Comparison of ENCODE assay signal across 24 cellular contexts in the genomic region with DNA sequence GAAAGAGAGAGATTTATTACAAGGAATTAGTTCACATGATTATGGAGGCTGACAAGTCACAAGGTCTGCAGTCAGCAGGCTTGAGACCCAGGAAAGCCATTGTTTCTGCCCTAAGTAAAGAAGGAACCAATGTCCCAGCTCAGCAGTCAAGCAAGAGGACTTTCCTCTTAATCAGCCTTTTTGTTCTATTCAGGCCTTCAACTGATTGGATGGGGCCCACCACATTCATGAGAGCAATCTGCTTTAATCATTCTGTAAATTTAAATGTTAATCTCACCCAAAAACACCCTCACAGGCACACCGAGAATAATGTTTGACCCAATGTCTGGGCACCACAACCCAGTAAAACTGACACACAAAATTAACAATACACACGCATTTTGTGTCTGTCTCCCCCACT.
DNase-seq lines count a peak whose midpoint lies in the region; ATAC-seq, FAIRE-seq and TF ChIP-seq lines count a peak whose summit lies in the region.
"Had no signal": no experiment of that assay in that cellular context is flagged by ENCODE, and none has a peak within 500 bp of the region (broad histone marks: within the 10 kb centered on the region; RNA-seq: fewer than 3 reads in every experiment).

No MANE protein-coding gene starts in this region.

- in situ Hi-C loops in K562 (cut with MboI), result no loop called here

- CTCF ChIA-PET in activated CD8-positive, alpha-beta memory T cell treated with anti-CD3 and anti-CD28 coated beads, Interleukin-2, amount 10 ng/mL, durations not matched to agents 7 days and 5 days (lab: Charles Lee), result no interaction called here
- CTCF ChIA-PET in K562 (lab: Yijun Ruan, JAX; ENCODE audit: low intra/inter-chr PET ratio), result no interaction called here

- peak; percentile 4 for DNase-seq in activated CD8-positive, alpha-beta memory T cell treated with anti-CD3 and anti-CD28 coated beads, Interleukin-2, amount 10 ng/mL, durations not matched to agents 7 days and 5 days
- no peak for DNase-seq in activated CD8-positive, alpha-beta memory T cell treated with anti-CD3 and anti-CD28 coated beads, Interleukin-2, amount 50 U/mL, for 4 hours
- DNase-seq in K562 (ENCODE audit: extremely low read depth in 1 of 4, low spot score in 3 of 4), result no peak
- DNase-seq in stimulated activated CD4-positive, alpha-beta T cell treated with anti-CD3 and anti-CD28 coated beads, Interleukin-4, amount 100 ng/mL, for 24 hours, result no peak
- DNase-seq in immature natural killer cell, result no peak
- DNase-seq: AML-193; CD4-positive, alpha-beta T cell; CD8-positive, alpha-beta T cell; COR-L47; DMS 273 treated with DMSO at 0.1 percent for 48 hours; DMS153; DMS53; DMS79; DND-41; EL; GDM1 had no signal

- H3K27me3 ChIP-seq in K562 (ENCODE audit: control insufficient read depth in 2 of 2, insufficient read depth in 2 of 2, low read length in 2 of 2), result no peaks in the 10 kb centered on the region
- H3K27me3 ChIP-seq: BLaER1 treated with 17β-estradiol and CSF1 and Interleukin-3, amounts not matched to agents 10 nM and 100 nM had no signal

- no peak for TF ChIP-seq CTCF in K562 (IDR thresholded peaks at IDR 0.05 in 2 of 3, conservative IDR thresholded peaks at IDR 0.05 in 1 of 3; ENCODE audit: insufficient read depth in 2 of 3, low read depth in 1 of 3, low read length in 3 of 3)

- intact Hi-C loops in K562 (cut with micrococcal nuclease), result no loop called here

- no peaks in the 10 kb centered on the region for H3K36me3 ChIP-seq in K562 (ENCODE audit: control insufficient read depth, insufficient read depth, low read length)
- H3K36me3 ChIP-seq: BLaER1 treated with 17β-estradiol and CSF1 and Interleukin-3, amounts not matched to agents 10 nM and 100 nM had no signal

- FAIRE-seq in K562 (lab: Jason Lieb, UNC), result no peak
- FAIRE-seq: A549, GM12878, GM12892, GM18507 had no signal

- no peak overlapping the region for H2AFZ ChIP-seq in K562 (ENCODE audit: low read depth, low read length)

- no peaks in the 10 kb centered on the region for H3K79me2 ChIP-seq in K562 (ENCODE audit: control insufficient read depth, insufficient read depth, low read length)

- H4K20me1 ChIP-seq in K562 (replicated peaks; ENCODE audit: control insufficient read depth, insufficient read depth, low read length), result no peaks in the 10 kb centered on the region
- H4K20me1 ChIP-seq: BLaER1 treated with 17β-estradiol and CSF1 and Interleukin-3, amounts not matched to agents 10 nM and 100 nM had no signal

- no peak overlapping the region for H3K27ac ChIP-seq in K562 (ENCODE audit: extremely low read depth, low read depth, low read length)
- H3K27ac ChIP-seq: 22Rv1; A549; BLaER1 treated with 17β-estradiol and CSF1 and Interleukin-3, amounts not matched to agents 10 nM and 100 nM; C4-2B had no signal

- no peak overlapping the region for H3K4me3 Mint-ChIP-seq in activated CD8-positive, alpha-beta memory T cell treated with anti-CD3 and anti-CD28 coated beads, Interleukin-2, amount 10 ng/mL, durations not matched to agents 7 days and 5 days
- no peak overlapping the region for H3K4me3 Mint-ChIP-seq in immature natural killer cell
- H3K4me3 Mint-ChIP-seq: B cell; CD4-positive, alpha-beta T cell; CD8-positive, alpha-beta T cell had no signal

- no peaks in the 10 kb centered on the region for H3K4me1 Mint-ChIP-seq in activated CD8-positive, alpha-beta memory T cell treated with anti-CD3 and anti-CD28 coated beads, Interleukin-2, amount 10 ng/mL, durations not matched to agents 7 days and 5 days
- no peaks in the 10 kb centered on the region for H3K4me1 Mint-ChIP-seq in immature natural killer cell
- H3K4me1 Mint-ChIP-seq: B cell had no signal

- POLR2A ChIA-PET in K562 (lab: Yijun Ruan, JAX), result no interaction called here

- H3K9me3 Mint-ChIP-seq in activated CD8-positive, alpha-beta memory T cell treated with anti-CD3 and anti-CD28 coated beads, Interleukin-2, amount 10 ng/mL, durations not matched to agents 7 days and 5 days (ENCODE audit: low read depth), result no peaks in the 10 kb centered on the region
- H3K9me3 Mint-ChIP-seq in immature natural killer cell, result peaks cover 0 to 2% (median 0%) of the 10 kb centered on the region in 6 donors
- H3K9me3 Mint-ChIP-seq: CD4-positive, alpha-beta T cell; CD8-positive, alpha-beta T cell had no signal

- no peak overlapping the region for H3K4me2 ChIP-seq in K562 (ENCODE audit: insufficient read depth, low read length)
- H3K4me2 ChIP-seq: A549; BLaER1 treated with 17β-estradiol and CSF1 and Interleukin-3, amounts not matched to agents 10 nM and 100 nM had no signal

- H3K4me3 ChIP-seq in K562, result no peak overlapping the region
- H3K4me3 ChIP-seq: A549; BLaER1 treated with 17β-estradiol and CSF1 and Interleukin-3, amounts not matched to agents 10 nM and 100 nM; GM12878 had no signal

- TF ChIP-seq RAD21 in K562 (CRISPR knock-in tag; conservative IDR thresholded peaks at IDR 0.05 in 1 of 2, IDR thresholded peaks at IDR 0.05 in 1 of 2), result no peak

- no peak overlapping the region for H3K9ac ChIP-seq in K562 (ENCODE audit: insufficient read depth in 1 of 2, low read depth in 2 of 2, low read length in 2 of 2)
- H3K9ac ChIP-seq: BLaER1 treated with 17β-estradiol and CSF1 and Interleukin-3, amounts not matched to agents 10 nM and 100 nM had no signal

- H3K27ac Mint-ChIP-seq in activated CD8-positive, alpha-beta memory T cell treated with anti-CD3 and anti-CD28 coated beads, Interleukin-2, amount 10 ng/mL, durations not matched to agents 7 days and 5 days, result no peak overlapping the region
- no peak overlapping the region for H3K27ac Mint-ChIP-seq in immature natural killer cell
- H3K27ac Mint-ChIP-seq: B cell; CD4-positive, alpha-beta T cell; CD8-positive, alpha-beta T cell had no signal

- no peaks in the 10 kb centered on the region for H3K9me3 ChIP-seq in K562 (replicated peaks; ENCODE audit: control insufficient read depth, insufficient read depth, low read depth, low read length)
- H3K9me3 ChIP-seq: A549; BLaER1 treated with 17β-estradiol and CSF1 and Interleukin-3, amounts not matched to agents 10 nM and 100 nM had no signal

- TF ChIP-seq EP300 in K562 (IDR thresholded peaks at IDR 0.05; ENCODE audit: low read length), result no peak

- no peak for TF ChIP-seq POLR2A in K562 (conservative IDR thresholded peaks at IDR 0.05)

- peaks cover 5% of the 10 kb centered on the region for H3K27me3 Mint-ChIP-seq in activated CD8-positive, alpha-beta memory T cell treated with anti-CD3 and anti-CD28 coated beads, Interleukin-2, amount 10 ng/mL, durations not matched to agents 7 days and 5 days
- H3K27me3 Mint-ChIP-seq in immature natural killer cell (ENCODE audit: low read depth in 3 of 3), result peaks cover 3 to 10% (median 6%) of the 10 kb centered on the region in 3 donors

- BruUV-seq in K562 (replicated peaks; lab: Mats Ljungman, UMichigan), result no TSS peak

- 0% methylated on average over 2 of the region's 2 CpGs for WGBS in K562 (ENCODE audit: insufficient coverage, low coverage, missing lambda C conversion rate)

- H3K4me1 ChIP-seq in K562 (replicated peaks in 1 of 2; ENCODE audit: control insufficient read depth in 2 of 2, insufficient read depth in 2 of 2, low read length in 2 of 2), result no peaks in the 10 kb centered on the region
- H3K4me1 ChIP-seq: A549; BLaER1 treated with 17β-estradiol and CSF1 and Interleukin-3, amounts not matched to agents 10 nM and 100 nM had no signal

- no peak for ATAC-seq in activated CD8-positive, alpha-beta memory T cell treated with anti-CD3 and anti-CD28 coated beads, Interleukin-2, amount 10 ng/mL, durations not matched to agents 7 days and 5 days
- ATAC-seq in K562, result no peak
- ATAC-seq: A549; CD8-positive, alpha-beta T cell; GM12878 had no signal

- H3K36me3 Mint-ChIP-seq in activated CD8-positive, alpha-beta memory T cell treated with anti-CD3 and anti-CD28 coated beads, Interleukin-2, amount 10 ng/mL, durations not matched to agents 7 days and 5 days, result no peaks in the 10 kb centered on the region
- H3K36me3 Mint-ChIP-seq in immature natural killer cell, result no peaks in the 10 kb centered on the region
- H3K36me3 Mint-ChIP-seq: CD8-positive, alpha-beta T cell had no signal

- no peaks in the 10 kb centered on the region for H3K9me1 ChIP-seq in K562 (ENCODE audit: control insufficient read depth, insufficient read depth, low read length)

TF ChIP-seq in K562, 482 proteins besides CTCF, POLR2A, EP300 and RAD21:
- TF ChIP-seq SNRNP70 (optimal IDR thresholded peaks at IDR 0.05; ENCODE audit: low read depth, low read length), result no peak
- TF ChIP-seq ZNF134 (CRISPR knock-in tag; conservative IDR thresholded peaks at IDR 0.05), result peak; percentile 83
- no peak for TF ChIP-seq MCM3 (IDR thresholded peaks at IDR 0.05)
